18 cellular contexts compared by ENCODE assay signal in genomic region chr3:115550285-115550741, GRCh38.
DNase-seq lines count a peak whose midpoint lies in the region; ATAC-seq and TF ChIP-seq lines count a peak whose summit lies in the region.
"Had no signal": no experiment of that assay in that cellular context is flagged by ENCODE, and none has a peak within 500 bp of the region (broad histone marks: within the 10 kb centered on the region; RNA-seq: fewer than 3 reads in every experiment).

No MANE protein-coding gene starts in this region.

- POLR2A ChIA-PET in activated CD4-positive, alpha-beta memory T cell treated with anti-CD3 and anti-CD28 coated beads for 36 hours (lab: Charles Lee) = no interaction called here

- peaks cover 7% of the 10 kb centered on the region for H3K4me1 Mint-ChIP-seq in glutamatergic neuron (ENCODE audit: low read depth, unreplicated experiment)
- H3K4me1 Mint-ChIP-seq in activated CD4-positive, alpha-beta memory T cell treated with anti-CD3 and anti-CD28 coated beads for 36 hours (ENCODE audit: low read depth) = no peaks in the 10 kb centered on the region
- H3K4me1 Mint-ChIP-seq: activated CD4-positive, alpha-beta T cell treated with anti-CD3 and anti-CD28 coated beads, Interleukin-2, amount 10 ng/mL, durations not matched to agents 7 days and 5 days; activated naive CD8-positive, alpha-beta T cell treated with anti-CD3 and anti-CD28 coated beads for 36 hours; central memory CD8-positive, alpha-beta T cell had no signal

- no peaks in the 10 kb centered on the region for H3K27me3 Mint-ChIP-seq in glutamatergic neuron (ENCODE audit: unreplicated experiment)
- H3K27me3 Mint-ChIP-seq in activated CD4-positive, alpha-beta memory T cell treated with anti-CD3 and anti-CD28 coated beads for 36 hours = peaks cover 1% of the 10 kb centered on the region

- ATAC-seq in Right ventricle myocardium inferior (peak; percentile 81), HG02885 (IDR thresholded peaks at IDR 0.05; ENCODE audit: poor library complexity, unreplicated experiment) (no peak)
- ATAC-seq: CD8-positive, alpha-beta T cell; HCT116 had no signal

- no peak overlapping the region for H3K4me3 Mint-ChIP-seq in glutamatergic neuron (ENCODE audit: unreplicated experiment)
- no peak overlapping the region for H3K4me3 Mint-ChIP-seq in activated CD4-positive, alpha-beta memory T cell treated with anti-CD3 and anti-CD28 coated beads for 36 hours
- H3K4me3 Mint-ChIP-seq: activated CD4-positive, alpha-beta T cell treated with anti-CD3 and anti-CD28 coated beads, Interleukin-2, amount 10 ng/mL, durations not matched to agents 7 days and 5 days; activated naive CD8-positive, alpha-beta T cell treated with anti-CD3 and anti-CD28 coated beads for 36 hours; CD8-positive, alpha-beta T cell; central memory CD8-positive, alpha-beta T cell had no signal

- H3K9me3 Mint-ChIP-seq in glutamatergic neuron (ENCODE audit: unreplicated experiment) = no peaks in the 10 kb centered on the region
- no peaks in the 10 kb centered on the region for H3K9me3 Mint-ChIP-seq in activated CD4-positive, alpha-beta memory T cell treated with anti-CD3 and anti-CD28 coated beads for 36 hours
- H3K9me3 Mint-ChIP-seq: activated CD4-positive, alpha-beta T cell treated with anti-CD3 and anti-CD28 coated beads, Interleukin-2, amount 10 ng/mL, durations not matched to agents 7 days and 5 days; activated naive CD8-positive, alpha-beta T cell treated with anti-CD3 and anti-CD28 coated beads for 36 hours; CD8-positive, alpha-beta T cell; central memory CD8-positive, alpha-beta T cell had no signal

- no peak for TF ChIP-seq CTCF in glutamatergic neuron (IDR thresholded peaks at IDR 0.05; ENCODE audit: partially characterized antibody, unreplicated experiment)

- CTCF ChIA-PET in activated CD4-positive, alpha-beta memory T cell treated with anti-CD3 and anti-CD28 coated beads for 36 hours (lab: Charles Lee) = no interaction called here

- DNase-seq in Right ventricle myocardium inferior (ENCODE audit: missing footprints) = no peak
- no peak for DNase-seq in cardiac septum (ENCODE audit: low spot score)
- no peak for DNase-seq in glutamatergic neuron
- peak; percentile 15 for DNase-seq in mucosa of gallbladder (ENCODE audit: low spot score)
- no peak for DNase-seq in activated CD4-positive, alpha-beta memory T cell treated with anti-CD3 and anti-CD28 coated beads for 36 hours
- no peak for DNase-seq in DMS79 (lab: John Stamatoyannopoulos, UW)
- no peak for DNase-seq in CD1c-positive myeloid dendritic cell (ENCODE audit: extremely low spot score)
- DNase-seq: activated CD4-positive, alpha-beta T cell treated with anti-CD3 and anti-CD28 coated beads, Interleukin-2, amount 10 ng/mL, durations not matched to agents 7 days and 5 days; activated naive CD8-positive, alpha-beta T cell treated with anti-CD3 and anti-CD28 coated beads for 36 hours; activated T-cell treated with anti-CD3 and anti-CD28 coated beads, Interleukin-2, amount 50 U/mL, for 1 hour; CD8-positive, alpha-beta T cell; NCI-H2081; NCI-H524 treated with DMSO at 0.1 percent for 48 hours; stimulated activated CD4-positive, alpha-beta T cell treated with anti-CD3 and anti-CD28 coated beads, Interleukin-1b, Interleukin-23, amount 100 ng/mL, for 48 hours; substantia nigra had no signal

- H3K27ac Mint-ChIP-seq in glutamatergic neuron (ENCODE audit: unreplicated experiment) = peak overlapping the region; percentile 46
- H3K27ac Mint-ChIP-seq in activated CD4-positive, alpha-beta memory T cell treated with anti-CD3 and anti-CD28 coated beads for 36 hours = no peak overlapping the region
- H3K27ac Mint-ChIP-seq: activated CD4-positive, alpha-beta T cell treated with anti-CD3 and anti-CD28 coated beads, Interleukin-2, amount 10 ng/mL, durations not matched to agents 7 days and 5 days; activated naive CD8-positive, alpha-beta T cell treated with anti-CD3 and anti-CD28 coated beads for 36 hours; CD8-positive, alpha-beta T cell had no signal

- intact Hi-C loops in Right ventricle myocardium inferior (cut with DNase I) = no loop called here
- intact Hi-C loops in cardiac septum (cut with DNase I) = no loop called here
- intact Hi-C loops in activated CD4-positive, alpha-beta memory T cell treated with anti-CD3 and anti-CD28 coated beads for 36 hours (cut with micrococcal nuclease) = no loop called here

- H3K36me3 Mint-ChIP-seq in glutamatergic neuron (ENCODE audit: unreplicated experiment) = no peaks in the 10 kb centered on the region
- H3K36me3 Mint-ChIP-seq in activated CD4-positive, alpha-beta memory T cell treated with anti-CD3 and anti-CD28 coated beads for 36 hours = no peaks in the 10 kb centered on the region
- H3K36me3 Mint-ChIP-seq: activated naive CD8-positive, alpha-beta T cell treated with anti-CD3 and anti-CD28 coated beads for 36 hours; CD8-positive, alpha-beta T cell had no signal
